Comparison of ENCODE assay signal across 2 cellular contexts in genomic region chr6:113376847-113377165, GRCh38.
TF ChIP-seq lines count a peak whose summit lies in the region.

No MANE protein-coding gene starts in this region.

TF ChIP-seq in SK-N-SH, 30 proteins besides CTCF, POLR2A, EP300 and RAD21:
- TF ChIP-seq REST (IDR thresholded peaks at IDR 0.05; ENCODE audit: low read depth, low read length) (no peak), RFX5 (IDR thresholded peaks at IDR 0.05; ENCODE audit: low read length) (no peak), ELF1 (IDR thresholded peaks at IDR 0.05) (no peak), FOSL2 (IDR thresholded peaks at IDR 0.05; ENCODE audit: borderline replicate concordance, low read depth) (no peak), TEAD4 (IDR thresholded peaks at IDR 0.05; ENCODE audit: borderline replicate concordance, insufficient read depth) (no peak), JUND (IDR thresholded peaks at IDR 0.05) (no peak), USF2 (IDR thresholded peaks at IDR 0.05; ENCODE audit: borderline replicate concordance, low read depth, low read length) (no peak), SMC3 (IDR thresholded peaks at IDR 0.05; ENCODE audit: low read depth, low read length) (no peak), CHD2 (IDR thresholded peaks at IDR 0.05; ENCODE audit: low read length, partially characterized antibody) (no peak)
- TF ChIP-seq, protein P1, sequence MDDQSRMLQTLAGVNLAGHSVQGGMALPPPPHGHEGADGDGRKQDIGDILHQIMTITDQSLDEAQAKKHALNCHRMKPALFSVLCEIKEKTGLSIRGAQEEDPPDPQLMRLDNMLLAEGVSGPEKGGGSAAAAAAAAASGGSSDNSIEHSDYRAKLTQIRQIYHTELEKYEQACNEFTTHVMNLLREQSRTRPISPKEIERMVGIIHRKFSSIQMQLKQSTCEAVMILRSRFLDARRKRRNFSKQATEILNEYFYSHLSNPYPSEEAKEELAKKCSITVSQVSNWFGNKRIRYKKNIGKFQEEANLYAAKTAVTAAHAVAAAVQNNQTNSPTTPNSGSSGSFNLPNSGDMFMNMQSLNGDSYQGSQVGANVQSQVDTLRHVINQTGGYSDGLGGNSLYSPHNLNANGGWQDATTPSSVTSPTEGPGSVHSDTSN (IDR thresholded peaks at IDR 0.05), result no peak
TF ChIP-seq in SK-N-SH: peak in this region for 0.

TF ChIP-seq in SK-N-SH treated with all-trans-retinoic acid at 6 μM for 48 hours, 23 proteins besides CTCF, POLR2A, EP300 and RAD21 (continued from another document):
- TF ChIP-seq TOX (CRISPR knock-in tag; IDR thresholded peaks at IDR 0.05; ENCODE audit: borderline replicate concordance) (no peak), CSDC2 (CRISPR knock-in tag; IDR thresholded peaks at IDR 0.05) (no peak), SNAI2 (CRISPR knock-in tag; IDR thresholded peaks at IDR 0.05) (no peak), ZNF70 (CRISPR knock-in tag; IDR thresholded peaks at IDR 0.05) (no peak)
- TF ChIP-seq, protein P2, sequence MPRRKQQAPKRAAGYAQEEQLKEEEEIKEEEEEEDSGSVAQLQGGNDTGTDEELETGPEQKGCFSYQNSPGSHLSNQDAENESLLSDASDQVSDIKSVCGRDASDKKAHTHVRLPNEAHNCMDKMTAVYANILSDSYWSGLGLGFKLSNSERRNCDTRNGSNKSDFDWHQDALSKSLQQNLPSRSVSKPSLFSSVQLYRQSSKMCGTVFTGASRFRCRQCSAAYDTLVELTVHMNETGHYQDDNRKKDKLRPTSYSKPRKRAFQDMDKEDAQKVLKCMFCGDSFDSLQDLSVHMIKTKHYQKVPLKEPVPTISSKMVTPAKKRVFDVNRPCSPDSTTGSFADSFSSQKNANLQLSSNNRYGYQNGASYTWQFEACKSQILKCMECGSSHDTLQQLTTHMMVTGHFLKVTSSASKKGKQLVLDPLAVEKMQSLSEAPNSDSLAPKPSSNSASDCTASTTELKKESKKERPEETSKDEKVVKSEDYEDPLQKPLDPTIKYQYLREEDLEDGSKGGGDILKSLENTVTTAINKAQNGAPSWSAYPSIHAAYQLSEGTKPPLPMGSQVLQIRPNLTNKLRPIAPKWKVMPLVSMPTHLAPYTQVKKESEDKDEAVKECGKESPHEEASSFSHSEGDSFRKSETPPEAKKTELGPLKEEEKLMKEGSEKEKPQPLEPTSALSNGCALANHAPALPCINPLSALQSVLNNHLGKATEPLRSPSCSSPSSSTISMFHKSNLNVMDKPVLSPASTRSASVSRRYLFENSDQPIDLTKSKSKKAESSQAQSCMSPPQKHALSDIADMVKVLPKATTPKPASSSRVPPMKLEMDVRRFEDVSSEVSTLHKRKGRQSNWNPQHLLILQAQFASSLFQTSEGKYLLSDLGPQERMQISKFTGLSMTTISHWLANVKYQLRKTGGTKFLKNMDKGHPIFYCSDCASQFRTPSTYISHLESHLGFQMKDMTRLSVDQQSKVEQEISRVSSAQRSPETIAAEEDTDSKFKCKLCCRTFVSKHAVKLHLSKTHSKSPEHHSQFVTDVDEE (CRISPR knock-in tag; IDR thresholded peaks at IDR 0.05), result no peak
